ENCODE assay signal across 14 cellular contexts in the genomic region with DNA sequence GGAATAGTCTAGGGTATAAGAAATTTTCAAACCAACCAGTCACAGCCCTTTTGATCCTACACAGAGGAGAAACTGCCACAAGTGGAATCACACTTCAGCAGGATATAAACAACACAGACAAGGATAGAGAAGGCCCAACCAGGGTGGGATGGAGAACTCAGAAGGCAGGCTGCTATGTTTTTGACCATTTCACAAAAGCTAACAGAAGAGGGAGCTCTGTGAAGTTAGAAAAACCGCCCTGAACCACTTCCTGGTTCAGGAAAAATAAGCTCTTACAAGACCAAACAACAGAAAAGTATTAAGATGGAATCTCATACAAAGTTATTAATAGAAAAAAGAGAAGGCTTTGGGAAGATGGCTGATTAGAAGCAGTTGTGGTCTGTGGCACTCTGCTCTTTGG. TPM values are rescaled to one million over a fixed set of nuclear protein-coding genes. Genes with fewer than 3 reads are reported as not detected.
DNase-seq lines count a peak whose midpoint lies in the region; ATAC-seq and TF ChIP-seq lines count a peak whose summit lies in the region.
"Had no signal": no experiment of that assay in that cellular context is flagged by ENCODE, and none has a peak within 500 bp of the region (broad histone marks: within the 10 kb centered on the region; RNA-seq: fewer than 3 reads in every experiment).

No MANE protein-coding gene starts in this region.

- H4K20me1 ChIP-seq in MM.1S (ENCODE audit: insufficient read depth, low read length): no peaks in the 10 kb centered on the region
- no peaks in the 10 kb centered on the region for H4K20me1 ChIP-seq in osteoblast (ENCODE audit: insufficient read depth, low read length)

- H3K27ac ChIP-seq in MM.1S (ENCODE audit: low read length): no peak overlapping the region
- H3K27ac ChIP-seq in osteoblast (ENCODE audit: low read depth, low read length): no peak overlapping the region
- H3K27ac ChIP-seq: esophagus muscularis mucosa had no signal

- H3K27me3 ChIP-seq in MM.1S (replicated peaks; ENCODE audit: insufficient read depth, low read length): no peaks in the 10 kb centered on the region
- peaks cover 2% of the 10 kb centered on the region for H3K27me3 ChIP-seq in osteoblast (ENCODE audit: insufficient read depth, low read length)
- no peaks in the 10 kb centered on the region for H3K27me3 ChIP-seq in BE2C
- H3K27me3 ChIP-seq: esophagus muscularis mucosa had no signal

- H3K79me2 ChIP-seq in MM.1S (ENCODE audit: low read length) (no peaks in the 10 kb centered on the region), osteoblast (ENCODE audit: insufficient read depth, low read length) (no peaks in the 10 kb centered on the region)

- no peaks in the 10 kb centered on the region for H3K9me2 ChIP-seq in MM.1S (replicated peaks; ENCODE audit: insufficient read depth, low read length)

- H3K9me3 ChIP-seq in MM.1S (replicated peaks; ENCODE audit: insufficient read depth, low read length) (no peaks in the 10 kb centered on the region), osteoblast (ENCODE audit: low read depth, low read length) (no peaks in the 10 kb centered on the region), BE2C (no peaks in the 10 kb centered on the region)
- H3K9me3 ChIP-seq: esophagus muscularis mucosa had no signal

- TF ChIP-seq CTCF in MM.1S (IDR thresholded peaks at IDR 0.05; ENCODE audit: low read length): 0 out of 2 replicates have a peak, but pooled peaks have one; percentile 16
- peak; percentile 20 for TF ChIP-seq CTCF in osteoblast (IDR thresholded peaks at IDR 0.05; ENCODE audit: extremely low read depth, low read depth, low read length)
- TF ChIP-seq CTCF in BE2C (IDR thresholded peaks at IDR 0.05; ENCODE audit: low read depth, low read length): no peak

- no peak overlapping the region for H3K4me2 ChIP-seq in MM.1S (ENCODE audit: low read depth, low read length)
- no peak overlapping the region for H3K4me2 ChIP-seq in osteoblast (ENCODE audit: insufficient read depth, low read length)

- no peak overlapping the region for H3K4me3 ChIP-seq in MM.1S (ENCODE audit: low read length)
- no peak overlapping the region for H3K4me3 ChIP-seq in osteoblast (ENCODE audit: insufficient read depth, low read length)
- H3K4me3 ChIP-seq in BE2C (ENCODE audit: low read depth, low read length): no peak overlapping the region
- H3K4me3 ChIP-seq: esophagus muscularis mucosa had no signal

- H3K9me3 Mint-ChIP-seq in activated naive CD4-positive, alpha-beta T cell treated with anti-CD3 and anti-CD28 coated beads, Interleukin-2, amount 50 U/mL, for 72 hours: peaks cover 4 to 9% of the 10 kb centered on the region in 2 donors

- no peaks in the 10 kb centered on the region for H3F3A ChIP-seq in MM.1S (ENCODE audit: insufficient read depth, low read length)

- no peak for ATAC-seq in activated naive CD4-positive, alpha-beta T cell treated with anti-CD3 and anti-CD28 coated beads, Interleukin-2, amount 50 U/mL, for 72 hours
- no peak for ATAC-seq in HG02938 (IDR thresholded peaks at IDR 0.05; ENCODE audit: unreplicated experiment)
- no peak for ATAC-seq in stimulated activated naive CD8-positive, alpha-beta T cell treated with anti-CD3 and anti-CD28 coated beads, Interleukin-15, Interleukin-2, amounts not matched to agents 100 U/mL and 50 U/mL, for 24 hours

- peak overlapping the region; percentile 50 to 80 for H3K27ac Mint-ChIP-seq in activated naive CD4-positive, alpha-beta T cell treated with anti-CD3 and anti-CD28 coated beads, Interleukin-2, amount 50 U/mL, for 72 hours

- H3K9ac ChIP-seq in MM.1S (ENCODE audit: low read length): no peak overlapping the region

- H2AFZ ChIP-seq in MM.1S (ENCODE audit: low read length) (no peak overlapping the region), osteoblast (ENCODE audit: low read length) (no peak overlapping the region)

- H3K36me3 Mint-ChIP-seq in activated naive CD4-positive, alpha-beta T cell treated with anti-CD3 and anti-CD28 coated beads, Interleukin-2, amount 50 U/mL, for 72 hours: peaks cover 0 to 10% of the 10 kb centered on the region in 2 donors

- no peaks in the 10 kb centered on the region for H3K4me1 ChIP-seq in MM.1S (ENCODE audit: low read length)
- no peaks in the 10 kb centered on the region for H3K4me1 ChIP-seq in osteoblast (ENCODE audit: insufficient read depth, low read length)
- no peaks in the 10 kb centered on the region for H3K4me1 ChIP-seq in BE2C

- no peaks in the 10 kb centered on the region for H3K36me3 ChIP-seq in MM.1S (replicated peaks; ENCODE audit: insufficient read depth, low read length)
- no peaks in the 10 kb centered on the region for H3K36me3 ChIP-seq in osteoblast (ENCODE audit: insufficient read depth, low read length)
- H3K36me3 ChIP-seq in BE2C: no peaks in the 10 kb centered on the region
- H3K36me3 ChIP-seq: esophagus muscularis mucosa had no signal

- DNase-seq in activated naive CD4-positive, alpha-beta T cell treated with anti-CD3 and anti-CD28 coated beads, Interleukin-2, amount 50 U/mL, for 72 hours (ENCODE audit: low spot score in 2 of 2): no peak
- no peak for DNase-seq in activated naive CD4-positive, alpha-beta T cell treated with anti-CD3 and anti-CD28 coated beads, Interleukin-2, amount 50 U/mL, for 16 hours
- DNase-seq in MM.1S (no peak), amniotic epithelial cell (ENCODE audit: low read depth) (peak; percentile 7), osteoblast (ENCODE audit: insufficient read length, low spot score, missing footprints) (no peak), BE2C (no peak)
- DNase-seq in stimulated activated naive CD8-positive, alpha-beta T cell treated with anti-CD3 and anti-CD28 coated beads, Interleukin-15, Interleukin-2, amounts not matched to agents 100 U/mL and 50 U/mL, for 24 hours: no peak
- DNase-seq: activated naive CD4-positive, alpha-beta T cell treated with Interleukin-2 at 50 U/mL for 16 hours; cerebellar nuclear complex; DMS153; NCI-H2081 treated with DMSO at 0.1 percent for 48 hours; stimulated activated CD4-positive, alpha-beta T cell treated with anti-CD3 and anti-CD28 coated beads, Interleukin-2, amount 100 ng/mL, for 24 hours had no signal

RNA-seq across cellular contexts. Expression of a gene that starts 1.0 kb away (rescaled TPM):
- total RNA-seq in activated naive CD4-positive, alpha-beta T cell treated with anti-CD3 and anti-CD28 coated beads, Interleukin-2, amount 50 U/mL, for 72 hours: under 1 TPM; 0.46 to 0.80 TPM
- total RNA-seq in osteoblast: not detected in 2 replicates
- polyA plus RNA-seq in BE2C (2012; ENCODE audit: insufficient read depth, insufficient read length, low read depth): not detected
- total RNA-seq: esophagus muscularis mucosa had no signal

RNA-seq across cellular contexts. Expression of a gene that starts 47.3 kb away (rescaled TPM):
- 1 to 10 TPM in 1 of 2 donors, under 1 TPM in 1; 0.87 to 3.9 TPM for total RNA-seq in activated naive CD4-positive, alpha-beta T cell treated with anti-CD3 and anti-CD28 coated beads, Interleukin-2, amount 50 U/mL, for 72 hours
- 6.8 and 8.3 TPM in 2 replicates for total RNA-seq in osteoblast
- polyA plus RNA-seq in BE2C (2012; ENCODE audit: insufficient read depth, insufficient read length, low read depth): 0.12 TPM
